20 cellular contexts compared by ENCODE assay signal in the genomic region with DNA sequence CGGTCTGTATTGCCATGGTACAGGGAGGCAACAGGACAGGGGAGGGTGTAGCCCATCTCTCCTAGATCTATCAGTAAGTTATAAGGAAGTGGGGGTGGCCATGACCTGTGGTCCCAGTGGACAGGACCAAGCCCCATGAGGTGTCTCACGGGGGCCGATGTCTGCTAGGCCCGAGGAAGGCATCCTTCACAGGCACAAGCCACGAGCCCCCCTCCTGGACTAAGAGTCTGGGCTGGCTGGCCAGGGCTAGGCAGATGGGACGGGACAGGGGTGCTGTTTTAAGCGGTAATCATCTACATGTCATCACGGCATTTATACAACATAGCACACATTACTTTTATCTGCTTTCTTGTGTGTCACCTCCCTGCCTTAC. TPM values are rescaled to one million over a fixed set of nuclear protein-coding genes. Genes with fewer than 3 reads are reported as not detected.
"Had no signal": no experiment of that assay in that cellular context is flagged by ENCODE, and none has a peak within 500 bp of the region (broad histone marks: within the 10 kb centered on the region; RNA-seq: fewer than 3 reads in every experiment).

No MANE protein-coding gene starts in this region.

- H3K9me3 ChIP-seq: adrenal gland, gastrocnemius medialis, heart right ventricle, SK-N-SH, tibial artery had no signal

- H3K4me3 Mint-ChIP-seq: activated naive CD4-positive, alpha-beta T cell treated with anti-CD3 and anti-CD28 coated beads, Interleukin-2, amount 50 U/mL, for 24 hours had no signal

- H3K36me3 ChIP-seq: adrenal gland, gastrocnemius medialis, heart right ventricle, tibial artery, WERI-Rb-1 had no signal

- H3K27ac ChIP-seq: adrenal gland, gastrocnemius medialis, heart right ventricle, skin epidermis, tibial artery, WERI-Rb-1 had no signal

- H3K9me3 Mint-ChIP-seq: activated naive CD4-positive, alpha-beta T cell treated with anti-CD3 and anti-CD28 coated beads, Interleukin-2, amount 50 U/mL, for 24 hours; naive B cell had no signal

- ATAC-seq: gastrocnemius medialis, heart right ventricle, left cardiac atrium had no signal

- H3K27me3 ChIP-seq: adrenal gland, gastrocnemius medialis, heart right ventricle, tibial artery had no signal

- H3K4me3 ChIP-seq: adrenal gland, gastrocnemius medialis, heart right ventricle, lung, skin epidermis, tibial artery had no signal

- DNase-seq: activated T-cell treated with anti-CD3 and anti-CD28 coated beads for 4 hours; erythroblast; gastrocnemius medialis; heart right ventricle; left cardiac atrium; naive B cell; retina; SK-N-SH; stimulated activated CD4-positive, alpha-beta T cell treated with anti-CD3 and anti-CD28 coated beads, Interleukin-15, amount 100 ng/mL, for 24 hours; stimulated activated CD4-positive, alpha-beta T cell treated with anti-CD3 and anti-CD28 coated beads, Interleukin-4, amount 100 ng/mL, for 1 hour; stimulated activated naive CD4-positive, alpha-beta T cell; T-helper 1 cell; WERI-Rb-1 had no signal

- H3K27ac Mint-ChIP-seq: activated naive CD4-positive, alpha-beta T cell treated with anti-CD3 and anti-CD28 coated beads, Interleukin-2, amount 50 U/mL, for 24 hours; naive B cell had no signal

- H3K27me3 Mint-ChIP-seq: activated naive CD4-positive, alpha-beta T cell treated with anti-CD3 and anti-CD28 coated beads, Interleukin-2, amount 50 U/mL, for 24 hours; naive B cell had no signal

RNA-seq across cellular contexts. Expression of gene SH2D7, which starts 12.3 kb away (rescaled TPM):
- total RNA-seq: activated CD8-positive, alpha-beta memory T cell treated with anti-CD3 and anti-CD28 coated beads for 36 hours; adrenal gland; gastrocnemius medialis; heart right ventricle; left cardiac atrium; subcutaneous adipose tissue had no signal
